12 cellular contexts compared by ENCODE assay signal in the genomic region with DNA sequence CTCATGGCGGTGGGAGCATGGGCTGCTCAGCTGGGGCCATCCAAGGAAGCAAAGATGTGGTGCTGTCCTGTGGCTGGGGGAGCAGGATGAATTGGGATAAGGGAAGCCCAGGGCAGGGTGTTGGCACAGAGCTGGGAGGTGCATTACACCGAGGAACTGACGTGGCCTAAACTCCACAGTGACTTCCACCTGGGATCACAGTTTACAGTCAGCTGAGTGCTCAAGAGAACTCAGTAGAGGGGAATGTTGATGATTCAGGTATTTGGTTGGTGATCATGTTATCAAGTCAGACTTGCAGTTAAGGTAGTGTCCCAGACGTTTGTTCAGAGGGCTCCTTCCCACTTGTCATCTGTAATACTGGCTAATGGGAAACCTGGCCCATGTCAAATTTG.
DNase-seq lines count a peak whose midpoint lies in the region; ATAC-seq and TF ChIP-seq lines count a peak whose summit lies in the region.
"Had no signal": no experiment of that assay in that cellular context is flagged by ENCODE, and none has a peak within 500 bp of the region (broad histone marks: within the 10 kb centered on the region; RNA-seq: fewer than 3 reads in every experiment).

No MANE protein-coding gene starts in this region.

- DNase-seq in Right ventricle myocardium superior (no peak), Right ventricle myocardium inferior (ENCODE audit: missing footprints) (no peak), lower lobe of right lung (no peak), upper lobe of right lung (no peak), WERI-Rb-1 (no peak), glomerular visceral epithelial cell (ENCODE audit: extremely low spot score) (no peak)
- no peak for DNase-seq in central memory CD8-positive, alpha-beta T cell (ENCODE audit: low spot score in 2 of 2)
- DNase-seq in activated CD4-positive, CD25-positive, alpha-beta regulatory T cell (lab: John Stamatoyannopoulos, UW): no peak
- DNase-seq: NCI-H2029 treated with DMSO at 0.1 percent for 48 hours; stimulated activated CD8-positive, alpha-beta memory T cell treated with anti-CD3 and anti-CD28 coated beads, Interleukin-4, amount 100 ng/mL, for 48 hours had no signal

- no peaks in the 10 kb centered on the region for H3K27me3 Mint-ChIP-seq in central memory CD8-positive, alpha-beta T cell

- peak overlapping the region; percentile 97 for H3K27ac Mint-ChIP-seq in central memory CD8-positive, alpha-beta T cell (ENCODE audit: low read depth)

- H3K9me3 Mint-ChIP-seq in central memory CD8-positive, alpha-beta T cell: no peaks in the 10 kb centered on the region

- no peak for TF ChIP-seq CTCF in lower lobe of right lung (IDR thresholded peaks at IDR 0.05)
- no peak for TF ChIP-seq CTCF in upper lobe of right lung (IDR thresholded peaks at IDR 0.05)
- TF ChIP-seq CTCF in WERI-Rb-1 (IDR thresholded peaks at IDR 0.05; ENCODE audit: low read depth, low read length): no peak

- intact Hi-C loops in Right ventricle myocardium superior (cut with DNase I): no loop called here
- intact Hi-C loops in Right ventricle myocardium inferior (cut with DNase I): no loop called here
- intact Hi-C loops in lower lobe of right lung (cut with DNase I): no loop called here
- intact Hi-C loops in upper lobe of right lung (cut with DNase I): no loop called here

- H3K4me3 ChIP-seq in lower lobe of right lung (no peak overlapping the region), upper lobe of right lung (no peak overlapping the region), WERI-Rb-1 (ENCODE audit: low read depth, low read length) (no peak overlapping the region)
- H3K4me3 ChIP-seq: skin epidermis had no signal

- no peaks in the 10 kb centered on the region for H3K27me3 ChIP-seq in lower lobe of right lung (ENCODE audit: low read depth)
- H3K27me3 ChIP-seq in upper lobe of right lung: no peaks in the 10 kb centered on the region
- no peaks in the 10 kb centered on the region for H3K27me3 ChIP-seq in WERI-Rb-1 (ENCODE audit: insufficient read depth, low read depth, severe bottlenecking)

- H3K4me3 Mint-ChIP-seq in central memory CD8-positive, alpha-beta T cell: peak overlapping the region; percentile 55

- H3K4me1 Mint-ChIP-seq in central memory CD8-positive, alpha-beta T cell: peaks cover 84% of the 10 kb centered on the region

- peaks cover 80% of the 10 kb centered on the region for H3K36me3 Mint-ChIP-seq in central memory CD8-positive, alpha-beta T cell (ENCODE audit: insufficient read depth)

- H3K27ac ChIP-seq in lower lobe of right lung: peak overlapping the region; percentile 37
- peak overlapping the region; percentile 44 for H3K27ac ChIP-seq in upper lobe of right lung
- no peak overlapping the region for H3K27ac ChIP-seq in WERI-Rb-1
- H3K27ac ChIP-seq: VCaP had no signal

- H3K36me3 ChIP-seq in lower lobe of right lung: peaks cover 6% of the 10 kb centered on the region
- H3K36me3 ChIP-seq in upper lobe of right lung: peaks cover 3% of the 10 kb centered on the region
- H3K36me3 ChIP-seq in WERI-Rb-1: peaks cover 3% of the 10 kb centered on the region; the same call in 1 of the 2 replicates

- H3K9me3 ChIP-seq in lower lobe of right lung (no peaks in the 10 kb centered on the region), upper lobe of right lung (no peaks in the 10 kb centered on the region), WERI-Rb-1 (ENCODE audit: severe bottlenecking) (no peaks in the 10 kb centered on the region)

- ATAC-seq in Right ventricle myocardium superior (ENCODE audit: poor library complexity) (peak; percentile 11), Right ventricle myocardium inferior (no peak), lower lobe of right lung (peak; percentile 52 to 61), upper lobe of right lung (peak; percentile 55)
- no peak for ATAC-seq in central memory CD8-positive, alpha-beta T cell (replicated peaks; ENCODE audit: extremely low read depth, poor library complexity, severe bottlenecking)

- H3K4me1 ChIP-seq in lower lobe of right lung (peaks cover 31% of the 10 kb centered on the region), upper lobe of right lung (peaks cover 29% of the 10 kb centered on the region)

Comparison
In these comparisons a context has a peak if more than half of its experiments do, and no peak if none do; other contexts are left out.
1. ATAC-seq: peak in Right ventricle myocardium superior (single experiment), lower lobe of right lung (2 of 2) and upper lobe of right lung (single experiment); none in Right ventricle myocardium inferior (single experiment) and central memory CD8-positive, alpha-beta T cell (single experiment).